In genomic region chr10:97025613-97026242, GRCh38 we compare ENCODE assay signal across 9 cellular contexts.
DNase-seq lines count a peak whose midpoint lies in the region; ATAC-seq and TF ChIP-seq lines count a peak whose summit lies in the region.
"Had no signal": no experiment of that assay in that cellular context is flagged by ENCODE, and none has a peak within 500 bp of the region (broad histone marks: within the 10 kb centered on the region; RNA-seq: fewer than 3 reads in every experiment).

No MANE protein-coding gene starts in this region.

- POLR2A ChIA-PET in CD4-positive, alpha-beta T cell (lab: Charles Lee), result no interaction called here
- POLR2A ChIA-PET in HCT116 (lab: Charles Lee), result interaction anchor here (2.7 kb wide), 1 partner anchor 11 kb away, joined by 8 read pairs; no protein-coding TSS in a partner anchor

- peak; percentile 68 for TF ChIP-seq CTCF in CD4-positive, alpha-beta T cell (IDR thresholded peaks at IDR 0.05)
- TF ChIP-seq CTCF in HCT116 (IDR thresholded peaks at IDR 0.05 in 2 of 3, conservative IDR thresholded peaks at IDR 0.05 in 1 of 3; ENCODE audit: borderline replicate concordance in 1 of 3, insufficient read depth in 1 of 3, low read depth in 2 of 3, low read length in 2 of 3) (peak; percentile 66 to 87 (median 82)), RWPE2 (IDR thresholded peaks at IDR 0.05; ENCODE audit: poor library complexity, severe bottlenecking) (peak; percentile 56), adrenal gland (IDR thresholded peaks at IDR 0.05) (peak; percentile 30 to 74 (median 62)), left ventricle myocardium inferior (IDR thresholded peaks at IDR 0.05; ENCODE audit: borderline replicate concordance) (peak; percentile 71)

- no peaks in the 10 kb centered on the region for H3K27me3 ChIP-seq in CD4-positive, alpha-beta T cell (ENCODE audit: control insufficient read depth, insufficient read depth, low read length)
- H3K27me3 ChIP-seq in HCT116 (ENCODE audit: insufficient read depth, low read length) (no peaks in the 10 kb centered on the region; the same call in 1 of the 2 replicates), RWPE2 (ENCODE audit: insufficient read depth, poor library complexity, severe bottlenecking) (no peaks in the 10 kb centered on the region), adrenal gland (no peaks in the 10 kb centered on the region), left ventricle myocardium inferior (ENCODE audit: low read depth) (no peaks in the 10 kb centered on the region)

- H3K4me3 ChIP-seq in HCT116 (replicated peaks in 1 of 2; ENCODE audit: low read depth in 1 of 2, low read length in 2 of 2) (no peak overlapping the region), RWPE2 (ENCODE audit: severe bottlenecking) (no peak overlapping the region), adrenal gland (no peak overlapping the region), left ventricle myocardium inferior (no peak overlapping the region)

- no peak overlapping the region for H2AFZ ChIP-seq in HCT116 (ENCODE audit: low read depth, low read length, poor library complexity, severe bottlenecking)

- H3K79me2 ChIP-seq in HCT116 (ENCODE audit: insufficient read depth, low read length), result no peaks in the 10 kb centered on the region

- BruUV-seq in HCT116 (replicated peaks; lab: Mats Ljungman, UMichigan), result no TSS peak

- RAD21 ChIA-PET in HCT116 (lab: Charles Lee; ENCODE audit: low non-redundant PET in 1 of 2, low total read pairs in 2 of 2, uncharacterized antibody in 2 of 2, unreplicated experiment in 2 of 2), result no interaction called here

- no peak overlapping the region for H3K27ac Mint-ChIP-seq in CD4-positive, alpha-beta T cell
- H3K27ac Mint-ChIP-seq: IgD-negative memory B cell had no signal

- no peaks in the 10 kb centered on the region for H3K9me2 ChIP-seq in HCT116 (ENCODE audit: insufficient read depth)

- H3K4me3 Mint-ChIP-seq in CD4-positive, alpha-beta T cell, result no peak overlapping the region
- H3K4me3 Mint-ChIP-seq: IgD-negative memory B cell had no signal

- H3K27ac ChIP-seq in CD4-positive, alpha-beta T cell (ENCODE audit: low read depth, low read length), result no peak overlapping the region
- H3K27ac ChIP-seq in HCT116 (ENCODE audit: low read depth, low read length) (no peak overlapping the region), RWPE2 (ENCODE audit: poor library complexity, severe bottlenecking) (no peak overlapping the region), adrenal gland (no peak overlapping the region), left ventricle myocardium inferior (replicated peaks) (peak overlapping the region; percentile 79)

- H4K20me1 ChIP-seq in HCT116 (ENCODE audit: insufficient read depth), result no peaks in the 10 kb centered on the region

- H3K27me3 Mint-ChIP-seq in CD4-positive, alpha-beta T cell, result no peaks in the 10 kb centered on the region

- no peak overlapping the region for H3K9ac ChIP-seq in HCT116 (ENCODE audit: low read length)

- no peak for TF ChIP-seq POLR2A in HCT116 (IDR thresholded peaks at IDR 0.05; ENCODE audit: borderline replicate concordance, extremely low read depth, insufficient read depth, insufficient read length)
- TF ChIP-seq POLR2A in adrenal gland (IDR thresholded peaks at IDR 0.05), result no peak

- no peaks in the 10 kb centered on the region for H3K4me1 Mint-ChIP-seq in CD4-positive, alpha-beta T cell (ENCODE audit: low read depth)

- no peaks in the 10 kb centered on the region for H3K36me3 Mint-ChIP-seq in CD4-positive, alpha-beta T cell (ENCODE audit: low read depth)
- H3K36me3 Mint-ChIP-seq: IgD-negative memory B cell had no signal

- H3K9me3 Mint-ChIP-seq in CD4-positive, alpha-beta T cell, result no peaks in the 10 kb centered on the region
- H3K9me3 Mint-ChIP-seq: IgD-negative memory B cell had no signal

- intact Hi-C loops in CD4-positive, alpha-beta T cell (cut with DNase I, micrococcal nuclease), result loop anchor here (2.0 to 10.0 kb wide), 4 partner anchors 261 to 629 kb away; no protein-coding TSS in a partner anchor
- intact Hi-C loops in HCT116 (cut with micrococcal nuclease), result loop anchor here (1.0 to 10.0 kb wide), 5 partner anchors 111 to 643 kb away; no protein-coding TSS in a partner anchor
- intact Hi-C loops in adrenal gland (cut with DNase I), result loop anchor here (10.0 kb wide), 1 partner anchor 261 kb away; no protein-coding TSS in a partner anchor
- intact Hi-C loops in left ventricle myocardium inferior (cut with micrococcal nuclease), result loop anchor here (10.0 kb wide), 1 partner anchor 261 kb away; no protein-coding TSS in a partner anchor
- intact Hi-C loops in sciatic nerve (cut with DNase I), result no loop called here

- H3K4me1 ChIP-seq in HCT116 (ENCODE audit: control insufficient read depth in 1 of 2, insufficient read depth in 2 of 2, low read length in 2 of 2) (peaks cover 11 to 20% of the 10 kb centered on the region in 2 experiments; a peak in 3 of 4 replicates), RWPE2 (ENCODE audit: insufficient read depth, poor library complexity, severe bottlenecking) (peaks cover 9% of the 10 kb centered on the region), adrenal gland (replicated peaks in 1 of 2) (peaks cover 14 to 25% of the 10 kb centered on the region in 2 donors), left ventricle myocardium inferior (peaks cover 30% of the 10 kb centered on the region)

- H3K9me3 ChIP-seq in CD4-positive, alpha-beta T cell (ENCODE audit: control insufficient read depth, low read length), result no peaks in the 10 kb centered on the region
- H3K9me3 ChIP-seq in HCT116 (ENCODE audit: control insufficient read depth in 1 of 2, insufficient read depth in 1 of 2, low read depth in 1 of 2, low read length in 2 of 2), result no peaks in the 10 kb centered on the region
- H3K9me3 ChIP-seq in RWPE2 (ENCODE audit: severe bottlenecking), result no peaks in the 10 kb centered on the region
- no peaks in the 10 kb centered on the region for H3K9me3 ChIP-seq in adrenal gland (replicated peaks in 1 of 3)
- H3K9me3 ChIP-seq in left ventricle myocardium inferior (replicated peaks), result no peaks in the 10 kb centered on the region

- H3K4me2 ChIP-seq in HCT116 (ENCODE audit: low read length), result no peak overlapping the region

- 75 to 76% (median 76%) methylated on average over 9 of the region's 9 CpGs for WGBS in adrenal gland, 4 donors

- peak in 9 of 10 experiments; percentile 12 to 46 (median 24) for DNase-seq in CD4-positive, alpha-beta T cell
- DNase-seq in HCT116 (ENCODE audit: low read depth, low spot score) (peak; percentile 47), RWPE2 (ENCODE audit: low spot score) (no peak), adrenal gland (peak; percentile 49 to 85 (median 58)), left ventricle myocardium inferior (no peak), sciatic nerve (ENCODE audit: low spot score) (peak; percentile 65)

- CTCF ChIA-PET in CD4-positive, alpha-beta T cell (lab: Charles Lee), result interaction anchor here (0.7 to 1.5 kb wide), 6 partner anchors 8 to 655 kb away, joined by 3 to 8 read pairs (median 3); no protein-coding TSS in a partner anchor
- CTCF ChIA-PET in HCT116 (lab: Charles Lee), result interaction anchor here (0.6 to 5.8 kb wide), 32 partner anchors 9 to 655 kb away, joined by 3 to 107 read pairs (median 4); no protein-coding TSS in a partner anchor

- no peak for ATAC-seq in CD4-positive, alpha-beta T cell (ENCODE audit: poor library complexity)
- peak; percentile 87 for ATAC-seq in HCT116
- no peak for ATAC-seq in RWPE2 (ENCODE audit: low read depth)
- peak; percentile 58 for ATAC-seq in sciatic nerve
- ATAC-seq in HG03460 (IDR thresholded peaks at IDR 0.05; ENCODE audit: unreplicated experiment), result no peak
- ATAC-seq in HG03457 (IDR thresholded peaks at IDR 0.05; ENCODE audit: unreplicated experiment), result no peak

- peak; percentile 64 for TF ChIP-seq RAD21 in HCT116 (IDR thresholded peaks at IDR 0.05; ENCODE audit: low read depth)

- H3K36me3 ChIP-seq in HCT116 (ENCODE audit: control insufficient read depth in 1 of 2, insufficient read depth in 2 of 2, low read length in 2 of 2) (no peaks in the 10 kb centered on the region), RWPE2 (ENCODE audit: low read depth) (no peaks in the 10 kb centered on the region), adrenal gland (replicated peaks in 1 of 2) (no peaks in the 10 kb centered on the region), left ventricle myocardium inferior (no peaks in the 10 kb centered on the region)

TF ChIP-seq in HCT116, 20 proteins besides CTCF, POLR2A, EP300 and RAD21:
- TF ChIP-seq SIN3A (IDR thresholded peaks at IDR 0.05; ENCODE audit: low read depth) (no peak), EZH2 (IDR thresholded peaks at IDR 0.05) (no peak), EGR1 (IDR thresholded peaks at IDR 0.05; ENCODE audit: low read depth) (no peak), REST (IDR thresholded peaks at IDR 0.05; ENCODE audit: low read depth) (no peak), EZH2phosphoT487 (IDR thresholded peaks at IDR 0.05; ENCODE audit: borderline replicate concordance) (no peak), CEBPB (IDR thresholded peaks at IDR 0.05; ENCODE audit: low read depth) (peak; percentile 54; the same call in 1 of the 2 replicates)

Comparison
In these comparisons a context has a peak if more than half of its experiments do, and no peak if none do; other contexts are left out.
1. ATAC-seq: peak in HCT116 (single experiment) and sciatic nerve (single experiment); none in CD4-positive, alpha-beta T cell (single experiment), RWPE2 (single experiment), HG03460 (single experiment) and HG03457 (single experiment).
2. DNase-seq: peak in CD4-positive, alpha-beta T cell (9 of 10), HCT116 (single experiment), adrenal gland (7 of 7) and sciatic nerve (single experiment); none in RWPE2 (single experiment) and left ventricle myocardium inferior (single experiment).
3. Peak in every context shown above with its lines, with median percentiles within 50 percentile points of each other: CTCF ChIP-seq.